21 cellular contexts compared by ENCODE assay signal in the genomic region with DNA sequence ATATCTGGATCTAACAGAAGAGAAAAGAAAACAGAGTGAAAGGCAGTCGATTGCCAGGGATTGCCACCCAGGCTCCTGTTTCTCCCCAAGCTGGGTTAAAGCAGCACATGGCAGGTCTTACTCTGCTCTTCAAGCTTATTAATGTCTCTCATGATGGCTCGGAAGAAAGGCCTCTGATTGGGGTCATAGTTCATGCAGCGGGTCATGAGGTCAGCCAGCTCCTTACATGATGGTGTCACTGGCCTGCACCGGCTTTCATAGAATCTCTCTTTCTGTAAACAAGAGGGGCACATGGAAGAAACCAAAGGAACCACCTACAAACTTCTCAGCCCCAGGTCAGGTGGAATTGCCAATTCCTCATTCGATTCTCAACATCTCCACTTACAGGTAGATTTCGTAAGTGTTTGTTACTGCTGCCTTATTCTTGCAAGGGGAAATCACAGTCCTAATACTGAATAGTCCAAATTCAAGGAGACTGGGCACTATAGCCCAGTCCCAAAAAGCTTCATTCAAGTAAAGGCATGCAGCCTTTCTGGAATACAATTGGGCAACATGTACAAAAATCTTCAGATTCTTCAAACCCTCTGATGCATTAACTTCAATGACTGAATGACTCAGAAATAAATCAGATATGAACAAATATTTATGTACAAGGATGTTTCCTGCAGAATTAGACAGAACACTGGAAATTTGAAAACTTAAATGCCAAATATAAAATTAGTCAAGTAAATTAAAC.
A peak's percentile ranks its signal among the peaks of the same experiment; 100 is the strongest.
DNase-seq lines count a peak whose midpoint lies in the region; ATAC-seq and TF ChIP-seq lines count a peak whose summit lies in the region.
"Had no signal": no experiment of that assay in that cellular context is flagged by ENCODE, and none has a peak within 500 bp of the region (broad histone marks: within the 10 kb centered on the region; RNA-seq: fewer than 3 reads in every experiment).

No MANE protein-coding gene starts in this region.

- WGBS in GM23248 (ENCODE audit: low coverage in 1 of 2, low lambda C conversion rate in 2 of 2, missing lambda C conversion rate in 2 of 2), 2 experiments = 80 to 84% methylated on average over 6 of the region's 6 CpGs
- 65 to 72% (median 65%) methylated on average over 6 of the region's 6 CpGs for WGBS in psoas muscle, 3 donors
- WGBS in upper lobe of left lung, 2 donors = 75 to 84% methylated on average over 6 of the region's 6 CpGs

- no peak for TF ChIP-seq POLR2A in upper lobe of left lung (IDR thresholded peaks at IDR 0.05)

- no peaks in the 10 kb centered on the region for H4K20me1 ChIP-seq in GM23248 (ENCODE audit: insufficient read depth)

- H3K4me2 ChIP-seq in GM23248 (ENCODE audit: unreplicated experiment) = no peak overlapping the region
- H3K4me2 ChIP-seq: GM23338 had no signal

- H2AFZ ChIP-seq in GM23248 = no peak overlapping the region
- H2AFZ ChIP-seq: GM23338 had no signal

- peaks cover 6% of the 10 kb centered on the region; the same call in 1 of the 2 replicates for H3K4me1 ChIP-seq in GM23248 (ENCODE audit: insufficient read depth)
- H3K4me1 ChIP-seq in adipocyte (ENCODE audit: control insufficient read depth, insufficient read depth, low read length) = peaks cover 26% of the 10 kb centered on the region
- H3K4me1 ChIP-seq in psoas muscle = peaks cover 19% of the 10 kb centered on the region
- H3K4me1 ChIP-seq in upper lobe of left lung = peaks cover 0 to 8% (median 6%) of the 10 kb centered on the region in 4 donors

- no peak overlapping the region for H3K27ac ChIP-seq in GM23248
- peak overlapping the region; percentile 91 for H3K27ac ChIP-seq in psoas muscle
- no peak overlapping the region for H3K27ac ChIP-seq in upper lobe of left lung
- H3K27ac ChIP-seq: right atrium auricular region had no signal

- H3K36me3 ChIP-seq in GM23248 (ENCODE audit: low read depth) (peaks cover 56% of the 10 kb centered on the region), adipocyte (ENCODE audit: control insufficient read depth, insufficient read depth, low read length, severe bottlenecking) (peaks cover 85% of the 10 kb centered on the region), psoas muscle (ENCODE audit: insufficient read depth in 1 of 2, low read depth in 1 of 2) (peaks cover 10 to 88% of the 10 kb centered on the region in 2 donors), upper lobe of left lung (peaks cover 51 to 95% (median 76%) of the 10 kb centered on the region in 4 donors)

- in situ Hi-C loops in GM23248 (cut with MboI) = no loop called here

- DNase-seq in GM23248 (peak; percentile 27), adipocyte (ENCODE audit: low read depth) (peak; percentile 72), fibroblast of gingiva (ENCODE audit: low read depth) (peak; percentile 29), psoas muscle (no peak), NCI-H2081 treated with DMSO at 0.1 percent for 48 hours (lab: John Stamatoyannopoulos, UW) (no peak), upper lobe of left lung (no peak), NCI-H146 (lab: John Stamatoyannopoulos, UW) (no peak)
- DNase-seq: activated CD4-positive, alpha-beta T cell treated with anti-CD3 and anti-CD28 coated beads for 4 hours; activated CD8-positive, alpha-beta memory T cell treated with anti-CD3 and anti-CD28 coated beads, Interleukin-2, amount 50 U/mL, for 48 hours; activated gamma-delta T cell; Calu3; EL; NCI-H2171; NCI-H69; nucleus accumbens; Right ventricle myocardium superior had no signal

- H3K79me2 ChIP-seq in GM23248 (ENCODE audit: insufficient read depth) = no peaks in the 10 kb centered on the region

- intact Hi-C loops in psoas muscle (cut with DNase I) = loop anchor here in 1 of 2 donors (5.0 kb wide), 1 partner anchor 126 kb away; a partner anchor contains a TSS

- no peak overlapping the region for H3K9ac ChIP-seq in GM23248
- H3K9ac ChIP-seq in adipocyte (ENCODE audit: low read length) = peak overlapping the region; percentile 59

- no peaks in the 10 kb centered on the region for H3K9me2 ChIP-seq in GM23248 (ENCODE audit: insufficient read depth)

- no peak overlapping the region for H3K4me3 ChIP-seq in GM23248
- peak overlapping the region; percentile 33 for H3K4me3 ChIP-seq in adipocyte (ENCODE audit: low read length)
- no peak overlapping the region for H3K4me3 ChIP-seq in psoas muscle
- H3K4me3 ChIP-seq in upper lobe of left lung = no peak overlapping the region
- H3K4me3 ChIP-seq: gastroesophageal sphincter, GM23338, right atrium auricular region had no signal

- TF ChIP-seq CTCF in psoas muscle (IDR thresholded peaks at IDR 0.05) (no peak), upper lobe of left lung (IDR thresholded peaks at IDR 0.05) (no peak)

- H3K9me3 ChIP-seq in GM23248 (ENCODE audit: low read depth) (no peaks in the 10 kb centered on the region), adipocyte (ENCODE audit: control insufficient read depth, low read length) (no peaks in the 10 kb centered on the region), psoas muscle (no peaks in the 10 kb centered on the region), upper lobe of left lung (no peaks in the 10 kb centered on the region)
- H3K9me3 ChIP-seq: gastroesophageal sphincter, right atrium auricular region had no signal

- 0 out of 2 replicates have a peak, but pooled peaks cover 13% of the 10 kb centered on the region for H3F3A ChIP-seq in GM23248 (ENCODE audit: insufficient read depth)

- ATAC-seq in psoas muscle (no peak), GM19395 (IDR thresholded peaks at IDR 0.05; ENCODE audit: unreplicated experiment) (no peak), upper lobe of left lung (ENCODE audit: low FRiP score in 2 of 2) (no peak)
- ATAC-seq: gastroesophageal sphincter, GM23338, left lobe of liver had no signal

- no peak for TF ChIP-seq EP300 in upper lobe of left lung (IDR thresholded peaks at IDR 0.05)

- H3K27me3 ChIP-seq in GM23248 (replicated peaks; ENCODE audit: insufficient read depth) (no peaks in the 10 kb centered on the region), adipocyte (replicated peaks; ENCODE audit: control insufficient read depth, insufficient read depth, low read length) (no peaks in the 10 kb centered on the region), psoas muscle (ENCODE audit: insufficient read depth in 3 of 3, low read length in 2 of 3) (no peaks in the 10 kb centered on the region), upper lobe of left lung (no peaks in the 10 kb centered on the region)
- H3K27me3 ChIP-seq: gastroesophageal sphincter, right atrium auricular region had no signal

Comparison
In these comparisons a context has a peak if more than half of its experiments do, and no peak if none do; other contexts are left out.
1. DNase-seq: peak in GM23248 (single experiment), adipocyte (single experiment) and fibroblast of gingiva (single experiment); none in psoas muscle (0 of 2), NCI-H2081 treated with DMSO at 0.1 percent for 48 hours (single experiment), upper lobe of left lung (0 of 2) and NCI-H146 (single experiment).